ENCODE assay signal across 2 cellular contexts in the genomic region with DNA sequence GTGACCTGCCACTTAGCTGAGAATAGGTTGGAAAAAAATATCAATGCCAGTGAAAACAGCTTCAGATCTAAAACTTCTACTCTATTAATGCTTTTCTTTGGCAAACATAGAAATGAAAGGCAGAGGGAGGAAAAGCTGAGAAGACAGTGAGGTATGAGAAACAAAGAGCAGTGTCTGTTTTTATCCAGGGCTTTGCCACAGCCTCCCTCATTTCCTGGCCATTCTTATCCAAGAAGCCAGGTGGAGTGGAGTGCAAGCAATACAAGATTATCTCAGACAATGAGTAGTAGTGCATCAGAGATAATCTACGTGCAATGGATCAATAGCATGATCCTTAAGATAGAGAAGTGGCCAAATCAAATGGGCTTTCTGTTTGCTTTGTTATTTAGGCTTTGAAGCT.
TF ChIP-seq lines count a peak whose summit lies in the region.

No MANE protein-coding gene starts in this region.

TF ChIP-seq in WTC11, 78 proteins besides CTCF, POLR2A, EP300 and RAD21 (continued from another document):
- TF ChIP-seq, protein P1, sequence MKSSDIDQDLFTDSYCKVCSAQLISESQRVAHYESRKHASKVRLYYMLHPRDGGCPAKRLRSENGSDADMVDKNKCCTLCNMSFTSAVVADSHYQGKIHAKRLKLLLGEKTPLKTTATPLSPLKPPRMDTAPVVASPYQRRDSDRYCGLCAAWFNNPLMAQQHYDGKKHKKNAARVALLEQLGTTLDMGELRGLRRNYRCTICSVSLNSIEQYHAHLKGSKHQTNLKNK (CRISPR knock-in tag; IDR thresholded peaks at IDR 0.05): no peak
- TF ChIP-seq NR2C2 (CRISPR knock-in tag; IDR thresholded peaks at IDR 0.05): no peak
- TF ChIP-seq, protein P2, sequence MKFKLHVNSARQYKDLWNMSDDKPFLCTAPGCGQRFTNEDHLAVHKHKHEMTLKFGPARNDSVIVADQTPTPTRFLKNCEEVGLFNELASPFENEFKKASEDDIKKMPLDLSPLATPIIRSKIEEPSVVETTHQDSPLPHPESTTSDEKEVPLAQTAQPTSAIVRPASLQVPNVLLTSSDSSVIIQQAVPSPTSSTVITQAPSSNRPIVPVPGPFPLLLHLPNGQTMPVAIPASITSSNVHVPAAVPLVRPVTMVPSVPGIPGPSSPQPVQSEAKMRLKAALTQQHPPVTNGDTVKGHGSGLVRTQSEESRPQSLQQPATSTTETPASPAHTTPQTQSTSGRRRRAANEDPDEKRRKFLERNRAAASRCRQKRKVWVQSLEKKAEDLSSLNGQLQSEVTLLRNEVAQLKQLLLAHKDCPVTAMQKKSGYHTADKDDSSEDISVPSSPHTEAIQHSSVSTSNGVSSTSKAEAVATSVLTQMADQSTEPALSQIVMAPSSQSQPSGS (CRISPR knock-in tag; IDR thresholded peaks at IDR 0.05; ENCODE audit: borderline replicate concordance, low read depth): no peak
- TF ChIP-seq GRHL2 (CRISPR knock-in tag; IDR thresholded peaks at IDR 0.05; ENCODE audit: insufficient replicate concordance, severe bottlenecking): no peak

TF ChIP-seq in neural cell, 6 proteins besides CTCF, POLR2A, EP300 and RAD21 (continued from another document):
- TF ChIP-seq SMC3 (conservative IDR thresholded peaks at IDR 0.05; ENCODE audit: poor library complexity): peak; percentile 51
